In the genomic region with DNA sequence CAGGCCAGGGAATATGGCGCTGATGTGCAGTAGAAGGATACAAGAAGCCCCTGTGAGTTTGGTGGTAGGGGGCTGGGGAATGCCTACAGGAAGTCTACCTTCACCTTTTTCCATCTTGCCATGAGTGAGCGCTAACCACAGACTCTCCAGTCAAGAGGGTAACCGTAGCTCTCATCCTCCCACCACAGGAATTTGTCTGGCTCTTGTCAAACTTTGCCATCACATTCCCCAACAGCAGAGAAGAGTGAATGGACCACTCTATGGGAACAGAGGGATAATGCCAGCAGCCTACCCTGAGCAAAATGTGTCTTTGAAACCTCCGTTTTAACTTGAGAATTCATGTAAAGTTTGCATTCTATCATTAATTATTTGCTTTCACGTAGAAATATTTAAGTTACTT, we compare ENCODE assay signal across 1 cellular context.
TF ChIP-seq lines count a peak whose summit lies in the region.

No MANE protein-coding gene starts in this region.

TF ChIP-seq in SK-N-SH, 30 proteins besides CTCF, POLR2A, EP300 and RAD21 (continued from another document):
- TF ChIP-seq, protein P1, sequence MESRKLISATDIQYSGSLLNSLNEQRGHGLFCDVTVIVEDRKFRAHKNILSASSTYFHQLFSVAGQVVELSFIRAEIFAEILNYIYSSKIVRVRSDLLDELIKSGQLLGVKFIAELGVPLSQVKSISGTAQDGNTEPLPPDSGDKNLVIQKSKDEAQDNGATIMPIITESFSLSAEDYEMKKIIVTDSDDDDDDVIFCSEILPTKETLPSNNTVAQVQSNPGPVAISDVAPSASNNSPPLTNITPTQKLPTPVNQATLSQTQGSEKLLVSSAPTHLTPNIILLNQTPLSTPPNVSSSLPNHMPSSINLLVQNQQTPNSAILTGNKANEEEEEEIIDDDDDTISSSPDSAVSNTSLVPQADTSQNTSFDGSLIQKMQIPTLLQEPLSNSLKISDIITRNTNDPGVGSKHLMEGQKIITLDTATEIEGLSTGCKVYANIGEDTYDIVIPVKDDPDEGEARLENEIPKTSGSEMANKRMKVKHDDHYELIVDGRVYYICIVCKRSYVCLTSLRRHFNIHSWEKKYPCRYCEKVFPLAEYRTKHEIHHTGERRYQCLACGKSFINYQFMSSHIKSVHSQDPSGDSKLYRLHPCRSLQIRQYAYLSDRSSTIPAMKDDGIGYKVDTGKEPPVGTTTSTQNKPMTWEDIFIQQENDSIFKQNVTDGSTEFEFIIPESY (IDR thresholded peaks at IDR 0.05; ENCODE audit: borderline replicate concordance, low read depth) = no peak
